In the genomic region with DNA sequence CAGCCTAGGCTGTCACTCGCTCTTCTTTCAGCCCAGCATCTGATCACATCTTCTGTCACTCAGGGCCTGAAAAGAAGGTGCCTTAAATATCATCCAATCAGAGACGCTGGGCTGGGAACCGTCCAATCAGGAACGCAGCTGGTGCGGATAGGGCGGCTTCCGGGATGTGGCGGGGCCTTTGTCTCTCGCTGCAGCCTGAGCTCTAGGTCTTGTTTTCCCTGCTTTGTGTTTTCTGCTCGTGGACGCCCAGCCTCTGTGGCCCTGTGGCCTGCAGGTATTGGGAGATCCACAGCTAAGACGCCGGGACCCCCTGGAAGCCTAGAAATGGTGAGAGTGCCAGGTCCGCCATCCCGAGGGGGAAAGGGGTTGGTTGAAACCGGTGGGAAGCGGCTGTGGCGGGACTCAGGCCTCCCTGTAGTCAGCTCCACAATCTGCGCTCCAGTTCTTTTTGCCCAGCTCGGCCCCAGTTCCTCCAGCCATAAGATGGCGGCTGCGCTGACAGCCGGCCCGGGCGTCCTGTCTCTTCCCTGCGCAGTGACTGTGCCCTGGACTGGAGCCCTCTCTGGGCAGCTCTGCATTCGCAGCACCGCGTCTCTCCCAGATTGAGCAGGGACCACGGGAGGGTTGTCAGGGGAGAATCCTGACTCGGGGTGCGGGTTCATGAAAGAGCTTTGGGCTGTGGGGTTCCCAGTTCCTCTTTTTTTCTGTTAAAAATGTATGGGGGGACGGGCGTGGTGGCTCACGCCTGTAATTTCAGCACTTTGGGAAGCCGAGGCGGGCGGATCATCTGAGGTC, we compare ENCODE assay signal across 8 cellular contexts.
DNase-seq lines count a peak whose midpoint lies in the region; ATAC-seq and TF ChIP-seq lines count a peak whose summit lies in the region.

A gene (plus strand): TSS at position 175 of the 795 bp plus-strand sequence. CDS start 150 bp downstream, at position 325.

- TF ChIP-seq CTCF in AG09309 (IDR thresholded peaks at IDR 0.05; ENCODE audit: control insufficient read depth, insufficient read depth, low read depth, low read length, missing control alignments), result no peak

- DNase-seq in AG09309 (ENCODE audit: low read depth) (peak; percentile 55), NCI-H774 (lab: John Stamatoyannopoulos, UW) (peak; percentile 88), memory B cell (ENCODE audit: low spot score in 2 of 2) (peak; percentile 78 to 85)
- peak; percentile 74 to 81 for DNase-seq in activated CD8-positive, alpha-beta memory T cell treated with anti-CD3 and anti-CD28 coated beads for 4 hours (ENCODE audit: low read depth in 2 of 2)
- peak; percentile 87 to 90 (median 88) for DNase-seq in effector memory CD8-positive, alpha-beta T cell
- peak; percentile 86 for DNase-seq in stimulated activated CD8-positive, alpha-beta memory T cell treated with anti-CD3 and anti-CD28 coated beads, Interleukin-12 subunit alpha, Interleukin-12 subunit beta, amount 100 ng/mL, for 1 hour (ENCODE audit: low read depth)

- H3K4me3 Mint-ChIP-seq in effector memory CD8-positive, alpha-beta T cell, result peak within 1 kb of the TSS; percentile 94 to 98
- peak within 1 kb of the TSS; percentile 97 for H3K4me3 Mint-ChIP-seq in memory B cell

- no peaks in the 10 kb centered on the region for H3K27me3 Mint-ChIP-seq in effector memory CD8-positive, alpha-beta T cell
- no peaks in the 10 kb centered on the region for H3K27me3 Mint-ChIP-seq in memory B cell

- H3K27ac Mint-ChIP-seq in effector memory CD8-positive, alpha-beta T cell, result peak within 1 kb of the TSS; percentile 98
- peak within 1 kb of the TSS; percentile 95 for H3K27ac Mint-ChIP-seq in memory B cell

- peak; percentile 96 for ATAC-seq in GM19025 (IDR thresholded peaks at IDR 0.05; ENCODE audit: low read depth, unreplicated experiment)
- peak; percentile 97 for ATAC-seq in HG03342 (IDR thresholded peaks at IDR 0.05; ENCODE audit: unreplicated experiment)
- peak; percentile 97 for ATAC-seq in effector memory CD8-positive, alpha-beta T cell (replicated peaks)
- ATAC-seq in memory B cell (ENCODE audit: low read depth), result peak; percentile 98

- no peaks in the 10 kb centered on the region for H3K9me3 Mint-ChIP-seq in effector memory CD8-positive, alpha-beta T cell
- no peaks in the 10 kb centered on the region for H3K9me3 Mint-ChIP-seq in memory B cell

- peak within 1 kb of the TSS; percentile 96 for H3K4me3 ChIP-seq in AG09309 (ENCODE audit: control insufficient read depth, low read depth, low read length)

- H3K4me1 Mint-ChIP-seq in effector memory CD8-positive, alpha-beta T cell (ENCODE audit: low read depth in 2 of 2), result peaks cover 8 to 18% of the 10 kb centered on the region in 2 donors
- H3K4me1 Mint-ChIP-seq in memory B cell, result peaks cover 2% of the 10 kb centered on the region

- peaks cover 11% of the 10 kb centered on the region for H3K36me3 Mint-ChIP-seq in effector memory CD8-positive, alpha-beta T cell (ENCODE audit: insufficient read depth)
- peaks cover 7% of the 10 kb centered on the region for H3K36me3 Mint-ChIP-seq in memory B cell

Comparison
In these comparisons a context has a peak if more than half of its experiments do, and no peak if none do; other contexts are left out.
1. Peak in every context shown above with its lines: DNase-seq, ATAC-seq and H3K4me3 ChIP-seq.